In the genomic region with DNA sequence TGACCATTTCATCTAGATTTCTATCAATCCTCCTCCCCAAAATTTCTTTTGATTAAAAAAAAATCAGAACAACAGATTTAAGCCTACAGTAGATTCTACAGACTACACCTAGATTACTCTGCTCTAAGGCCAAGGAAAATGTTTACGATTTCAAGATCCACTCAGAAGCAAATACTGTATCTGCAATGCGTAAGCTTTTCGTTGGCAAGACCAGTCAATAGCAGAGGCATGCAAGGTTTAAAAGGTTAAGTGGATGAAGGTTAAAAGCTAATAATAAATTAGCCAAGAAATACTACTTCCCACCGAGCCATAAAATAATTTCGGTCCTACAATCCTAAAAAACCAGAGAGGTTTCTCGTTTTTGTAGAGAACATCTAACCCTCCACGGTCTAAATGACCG, we compare ENCODE assay signal across 7 cellular contexts. TPM values are rescaled to one million over a fixed set of nuclear protein-coding genes. Genes with fewer than 3 reads are reported as not detected.
DNase-seq lines count a peak whose midpoint lies in the region; ATAC-seq and TF ChIP-seq lines count a peak whose summit lies in the region.

No MANE protein-coding gene starts in this region.

- peak overlapping the region; percentile 79 for H3K9ac ChIP-seq in HCT116 (ENCODE audit: low read length)
- peak overlapping the region; percentile 53 for H3K9ac ChIP-seq in iPS-18a (ENCODE audit: low read length)

- H3K4me1 ChIP-seq in HCT116 (ENCODE audit: control insufficient read depth in 1 of 2, insufficient read depth in 2 of 2, low read length in 2 of 2) (peaks cover 21 to 35% of the 10 kb centered on the region in 2 experiments), iPS-18a (ENCODE audit: control insufficient read depth, low read depth, low read length) (peaks cover 20% of the 10 kb centered on the region), stomach (peaks cover 30 to 52% (median 44%) of the 10 kb centered on the region in 4 donors)

- peaks cover 31% of the 10 kb centered on the region for H3K4me1 Mint-ChIP-seq in activated CD8-positive, alpha-beta T cell treated with anti-CD3 and anti-CD28 coated beads for 36 hours (ENCODE audit: low read depth)

- TF ChIP-seq CTCF in HCT116 (IDR thresholded peaks at IDR 0.05 in 2 of 3, conservative IDR thresholded peaks at IDR 0.05 in 1 of 3; ENCODE audit: borderline replicate concordance in 1 of 3, insufficient read depth in 1 of 3, low read depth in 2 of 3, low read length in 2 of 3), result no peak
- TF ChIP-seq CTCF in activated CD8-positive, alpha-beta T cell treated with anti-CD3 and anti-CD28 coated beads for 36 hours (IDR thresholded peaks at IDR 0.05), result no peak
- no peak for TF ChIP-seq CTCF in stomach (IDR thresholded peaks at IDR 0.05)

- H3K4me3 Mint-ChIP-seq in activated CD8-positive, alpha-beta T cell treated with anti-CD3 and anti-CD28 coated beads for 36 hours, result peak overlapping the region; percentile 87

- no peaks in the 10 kb centered on the region for H3K9me3 ChIP-seq in HCT116 (ENCODE audit: control insufficient read depth in 1 of 2, insufficient read depth in 1 of 2, low read depth in 1 of 2, low read length in 2 of 2)
- H3K9me3 ChIP-seq in iPS-18a (ENCODE audit: control insufficient read depth, low read depth, low read length), result no peaks in the 10 kb centered on the region
- no peaks in the 10 kb centered on the region for H3K9me3 ChIP-seq in stomach

- RAD21 ChIA-PET in HCT116 (lab: Charles Lee; ENCODE audit: low non-redundant PET in 1 of 2, low total read pairs in 2 of 2, uncharacterized antibody in 2 of 2, unreplicated experiment in 2 of 2), result no interaction called here

- no peaks in the 10 kb centered on the region for H3K36me3 ChIP-seq in HCT116 (ENCODE audit: control insufficient read depth in 1 of 2, insufficient read depth in 2 of 2, low read length in 2 of 2)
- H3K36me3 ChIP-seq in iPS-18a (ENCODE audit: control insufficient read depth, low read depth, low read length), result no peaks in the 10 kb centered on the region
- no peaks in the 10 kb centered on the region for H3K36me3 ChIP-seq in stomach

- H3K27me3 ChIP-seq in HCT116 (ENCODE audit: insufficient read depth, low read length) (no peaks in the 10 kb centered on the region), iPS-18a (ENCODE audit: control insufficient read depth, insufficient read depth, low read length) (peaks cover 41% of the 10 kb centered on the region), stomach (no peaks in the 10 kb centered on the region)

- H4K20me1 ChIP-seq in HCT116 (ENCODE audit: insufficient read depth), result peaks cover 9% of the 10 kb centered on the region; the same call in 1 of the 2 replicates

- H2AFZ ChIP-seq in HCT116 (ENCODE audit: low read depth, low read length, poor library complexity, severe bottlenecking), result no peak overlapping the region

- H3K9me3 Mint-ChIP-seq in activated CD8-positive, alpha-beta T cell treated with anti-CD3 and anti-CD28 coated beads for 36 hours, result no peaks in the 10 kb centered on the region

- H3K4me3 ChIP-seq in HCT116 (replicated peaks in 1 of 2; ENCODE audit: low read depth in 1 of 2, low read length in 2 of 2), result peak overlapping the region; percentile 93 to 95
- H3K4me3 ChIP-seq in iPS-18a (ENCODE audit: low read length), result peak overlapping the region; percentile 91
- H3K4me3 ChIP-seq in stomach, result peak overlapping the region; percentile 89 to 96 (median 93)

- no TSS peak for BruUV-seq in HCT116 (replicated peaks; lab: Mats Ljungman, UMichigan)

- intact Hi-C loops in HCT116 (cut with micrococcal nuclease) (loop anchor here (5.0 kb wide), 1 partner anchor 40 kb away; no protein-coding TSS in a partner anchor), stomach (cut with DNase I; ENCODE audit: low total_unique reads) (no loop called here)
- intact Hi-C loops in activated CD8-positive, alpha-beta T cell treated with anti-CD3 and anti-CD28 coated beads for 36 hours (cut with micrococcal nuclease), result loop anchor here (2.0 kb wide), 1 partner anchor 34 kb away; no protein-coding TSS in a partner anchor

- TF ChIP-seq POLR2A in HCT116 (IDR thresholded peaks at IDR 0.05; ENCODE audit: borderline replicate concordance, extremely low read depth, insufficient read depth, insufficient read length) (no peak), stomach (IDR thresholded peaks at IDR 0.05) (no peak)

- WGBS in stomach, 5 donors, result 2 to 6% (median 3%) methylated on average over 8 of the region's 8 CpGs

- CTCF ChIA-PET in HCT116 (lab: Charles Lee), result no interaction called here
- CTCF ChIA-PET in activated CD8-positive, alpha-beta T cell treated with anti-CD3 and anti-CD28 coated beads for 36 hours (lab: Charles Lee), result interaction anchor here (1.2 kb wide), 2 partner anchors 38 to 100 kb away, joined by 3 to 7 read pairs; no protein-coding TSS in a partner anchor

- H3K27ac ChIP-seq in HCT116 (ENCODE audit: low read depth, low read length) (peak overlapping the region; percentile 86; the same call in 1 of the 2 replicates), iPS-18a (ENCODE audit: low read length) (no peak overlapping the region), stomach (peak overlapping the region in 3 of 5 donors; percentile 82 to 94 (median 92))

- H3K79me2 ChIP-seq in HCT116 (ENCODE audit: insufficient read depth, low read length), result peaks cover 58% of the 10 kb centered on the region

- no peak for DNase-seq in HCT116 (ENCODE audit: low read depth, low spot score)
- no peak for DNase-seq in activated CD8-positive, alpha-beta T cell treated with anti-CD3 and anti-CD28 coated beads for 36 hours
- no peak for DNase-seq in stomach
- no peak for DNase-seq in germinal center (ENCODE audit: low spot score)
- no peak for DNase-seq in stimulated activated CD4-positive, alpha-beta T cell treated with anti-CD3 and anti-CD28 coated beads, Interleukin-15, amount 100 ng/mL, for 24 hours
- DNase-seq in DMS53 treated with DMSO at 0.1 percent for 48 hours (lab: John Stamatoyannopoulos, UW; ENCODE audit: unreplicated experiment), result no peak

- no peak for TF ChIP-seq RAD21 in HCT116 (IDR thresholded peaks at IDR 0.05; ENCODE audit: low read depth)

- H3K4me2 ChIP-seq in HCT116 (ENCODE audit: low read length), result peak overlapping the region; percentile 97

- peaks cover 2% of the 10 kb centered on the region for H3K36me3 Mint-ChIP-seq in activated CD8-positive, alpha-beta T cell treated with anti-CD3 and anti-CD28 coated beads for 36 hours (ENCODE audit: low read depth)

- no peak for ATAC-seq in HCT116
- ATAC-seq in activated CD8-positive, alpha-beta T cell treated with anti-CD3 and anti-CD28 coated beads for 36 hours, result no peak

- no peak for TF ChIP-seq EP300 in stomach (IDR thresholded peaks at IDR 0.05)

- POLR2A ChIA-PET in HCT116 (lab: Charles Lee), result interaction anchor here (0.6 kb wide), 1 partner anchor 621 kb away, joined by 4 read pairs; no protein-coding TSS in a partner anchor
- POLR2A ChIA-PET in activated CD8-positive, alpha-beta T cell treated with anti-CD3 and anti-CD28 coated beads for 36 hours (lab: Charles Lee), result interaction anchor here (1.1 kb wide), 1 partner anchor 193 kb away, joined by 3 read pairs; no protein-coding TSS in a partner anchor

- H3K27me3 Mint-ChIP-seq in activated CD8-positive, alpha-beta T cell treated with anti-CD3 and anti-CD28 coated beads for 36 hours, result peaks cover 9% of the 10 kb centered on the region

- no peaks in the 10 kb centered on the region for H3K9me2 ChIP-seq in HCT116 (ENCODE audit: insufficient read depth)

- peak overlapping the region; percentile 82 for H3K27ac Mint-ChIP-seq in activated CD8-positive, alpha-beta T cell treated with anti-CD3 and anti-CD28 coated beads for 36 hours

TF ChIP-seq in HCT116, 20 proteins besides CTCF, POLR2A, EP300 and RAD21 (continues in another document):
- TF ChIP-seq CEBPB (IDR thresholded peaks at IDR 0.05; ENCODE audit: low read depth), result no peak
- TF ChIP-seq, protein P1, sequence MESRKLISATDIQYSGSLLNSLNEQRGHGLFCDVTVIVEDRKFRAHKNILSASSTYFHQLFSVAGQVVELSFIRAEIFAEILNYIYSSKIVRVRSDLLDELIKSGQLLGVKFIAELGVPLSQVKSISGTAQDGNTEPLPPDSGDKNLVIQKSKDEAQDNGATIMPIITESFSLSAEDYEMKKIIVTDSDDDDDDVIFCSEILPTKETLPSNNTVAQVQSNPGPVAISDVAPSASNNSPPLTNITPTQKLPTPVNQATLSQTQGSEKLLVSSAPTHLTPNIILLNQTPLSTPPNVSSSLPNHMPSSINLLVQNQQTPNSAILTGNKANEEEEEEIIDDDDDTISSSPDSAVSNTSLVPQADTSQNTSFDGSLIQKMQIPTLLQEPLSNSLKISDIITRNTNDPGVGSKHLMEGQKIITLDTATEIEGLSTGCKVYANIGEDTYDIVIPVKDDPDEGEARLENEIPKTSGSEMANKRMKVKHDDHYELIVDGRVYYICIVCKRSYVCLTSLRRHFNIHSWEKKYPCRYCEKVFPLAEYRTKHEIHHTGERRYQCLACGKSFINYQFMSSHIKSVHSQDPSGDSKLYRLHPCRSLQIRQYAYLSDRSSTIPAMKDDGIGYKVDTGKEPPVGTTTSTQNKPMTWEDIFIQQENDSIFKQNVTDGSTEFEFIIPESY (IDR thresholded peaks at IDR 0.05; ENCODE audit: extremely low read depth, insufficient replicate concordance, low read length), result no peak
- TF ChIP-seq, protein P2, sequence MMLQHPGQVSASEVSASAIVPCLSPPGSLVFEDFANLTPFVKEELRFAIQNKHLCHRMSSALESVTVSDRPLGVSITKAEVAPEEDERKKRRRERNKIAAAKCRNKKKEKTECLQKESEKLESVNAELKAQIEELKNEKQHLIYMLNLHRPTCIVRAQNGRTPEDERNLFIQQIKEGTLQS (IDR thresholded peaks at IDR 0.05), result no peak
- no peak for TF ChIP-seq FOSL1 (IDR thresholded peaks at IDR 0.05; ENCODE audit: low read depth)
- TF ChIP-seq EGR1 (IDR thresholded peaks at IDR 0.05; ENCODE audit: low read depth), result no peak
- TF ChIP-seq JUND (IDR thresholded peaks at IDR 0.05), result no peak
- no peak for TF ChIP-seq SRF (IDR thresholded peaks at IDR 0.05; ENCODE audit: low read depth)
- no peak for TF ChIP-seq EZH2 (IDR thresholded peaks at IDR 0.05)
- TF ChIP-seq TCF7L2 (IDR thresholded peaks at IDR 0.05; ENCODE audit: borderline replicate concordance, extremely low read depth, insufficient read depth, insufficient read length), result no peak
- TF ChIP-seq POLR2AphosphoS5 (IDR thresholded peaks at IDR 0.05; ENCODE audit: low read depth, low read length), result no peak
- no peak for TF ChIP-seq ZFX (IDR thresholded peaks at IDR 0.05)
- TF ChIP-seq YY1 (IDR thresholded peaks at IDR 0.05; ENCODE audit: extremely low read depth, insufficient replicate concordance, low read depth, low read length), result no peak
- no peak for TF ChIP-seq ZNF274 (IDR thresholded peaks at IDR 0.05; ENCODE audit: low read depth, low read length)
- TF ChIP-seq CBX3 (IDR thresholded peaks at IDR 0.05; ENCODE audit: low read depth), result no peak

RNA-seq across cellular contexts. Expression of a gene that starts 1.3 kb away (rescaled TPM):
- total RNA-seq in HCT116 (2021; ENCODE audit: unreplicated experiment) (113 TPM), stomach (100 to 1,000 TPM in 1 of 5 donors, 10 to 100 TPM in 4; 15.8 to 156 (median 42.6) TPM)
- polyA plus RNA-seq in HCT116 (2012), result 128 TPM in 2 replicates
- total RNA-seq in activated CD8-positive, alpha-beta T cell treated with anti-CD3 and anti-CD28 coated beads for 36 hours, result 10 to 100 TPM; 29.3 to 29.9 TPM
- 10 to 100 TPM; 10.5 to 59.3 (median 18.9) TPM for polyA plus RNA-seq in stomach
